Comparison of ENCODE assay signal across 12 cellular contexts in genomic region chr9:3879731-3880493, GRCh38.
A peak's percentile ranks its signal among the peaks of the same experiment; 100 is the strongest.
DNase-seq lines count a peak whose midpoint lies in the region; ATAC-seq, FAIRE-seq and TF ChIP-seq lines count a peak whose summit lies in the region.
"Had no signal": no experiment of that assay in that cellular context is flagged by ENCODE, and none has a peak within 500 bp of the region (broad histone marks: within the 10 kb centered on the region; RNA-seq: fewer than 3 reads in every experiment).

No MANE protein-coding gene starts in this region.

- no peaks in the 10 kb centered on the region for H3K27me3 ChIP-seq in IMR-90 (ENCODE audit: control insufficient read depth, insufficient read depth, low read length)
- no peaks in the 10 kb centered on the region for H3K27me3 ChIP-seq in astrocyte (ENCODE audit: insufficient read depth, low read length)
- H3K27me3 ChIP-seq in CD4-positive, alpha-beta memory T cell (ENCODE audit: insufficient read depth, low read length) = no peaks in the 10 kb centered on the region

- H2AK5ac ChIP-seq in IMR-90 (ENCODE audit: low read depth, low read length) = peak overlapping the region; percentile 74

- H3K23ac ChIP-seq in IMR-90 (ENCODE audit: low read depth, low read length) = no peak overlapping the region; the same call in 1 of the 2 replicates

- H3K36me3 Mint-ChIP-seq in astrocyte (ENCODE audit: low read depth, unreplicated experiment) (peaks cover 33% of the 10 kb centered on the region), progenitor cell of endocrine pancreas (ENCODE audit: insufficient read depth) (peaks cover 19% of the 10 kb centered on the region)
- H3K36me3 Mint-ChIP-seq in CD4-positive, alpha-beta memory T cell = no peaks in the 10 kb centered on the region
- no peaks in the 10 kb centered on the region for H3K36me3 Mint-ChIP-seq in activated T-cell treated with anti-CD3 and anti-CD28 coated beads, Interleukin-2, amount 50 U/mL, for 4 hours (ENCODE audit: insufficient read depth)
- H3K36me3 Mint-ChIP-seq: CD8-positive, alpha-beta memory T cell had no signal

- TF ChIP-seq CTCF in IMR-90 (conservative IDR thresholded peaks at IDR 0.05; ENCODE audit: low read depth, low read length) (no peak), astrocyte (IDR thresholded peaks at IDR 0.05; ENCODE audit: insufficient read depth, low read depth, low read length) (no peak), progenitor cell of endocrine pancreas (IDR thresholded peaks at IDR 0.05; ENCODE audit: unreplicated experiment) (no peak)

- no peak overlapping the region for H3K9ac ChIP-seq in IMR-90 (ENCODE audit: low read depth, low read length)
- peak overlapping the region; percentile 30 for H3K9ac ChIP-seq in astrocyte (ENCODE audit: low read length)

- H2AK9ac ChIP-seq in IMR-90 (replicated peaks; ENCODE audit: low read depth, low read length, poor library complexity) = no peak overlapping the region

- peak overlapping the region; percentile 37; the same call in 2 of the 3 replicates for H2BK15ac ChIP-seq in IMR-90 (ENCODE audit: low read depth, low read length)

- no peak overlapping the region for H3K4me3 ChIP-seq in IMR-90 (ENCODE audit: insufficient read depth, low read depth, low read length)
- H3K4me3 ChIP-seq in astrocyte (ENCODE audit: insufficient read depth, low read depth, low read length) = no peak overlapping the region
- no peak overlapping the region for H3K4me3 ChIP-seq in CD4-positive, alpha-beta memory T cell (ENCODE audit: low read length in 2 of 2)

- H3K4me3 Mint-ChIP-seq in astrocyte (ENCODE audit: unreplicated experiment) = no peak overlapping the region
- H3K4me3 Mint-ChIP-seq in progenitor cell of endocrine pancreas (ENCODE audit: low read depth) = no peak overlapping the region
- no peak overlapping the region for H3K4me3 Mint-ChIP-seq in CD4-positive, alpha-beta memory T cell
- H3K4me3 Mint-ChIP-seq in activated T-cell treated with anti-CD3 and anti-CD28 coated beads, Interleukin-2, amount 50 U/mL, for 4 hours = no peak overlapping the region
- H3K4me3 Mint-ChIP-seq: CD8-positive, alpha-beta memory T cell; T-helper 2 cell treated with Interferon-gamma antibody and Interleukin-4, amounts not matched to agents 5 μg/mL and 100 μg/mL, for 36 hours had no signal

- WGBS in IMR-90 (ENCODE audit: extremely low coverage in 2 of 2, insufficient read length in 1 of 2), 2 experiments = 88% methylated on average over 9 of the region's 16 CpGs; no CpG with 5 or more reads in 1 of the 2 experiments

- DNase-seq in IMR-90 (no peak), NCI-H2171 treated with DMSO at 0.1 percent for 48 hours (lab: John Stamatoyannopoulos, UW) (peak; percentile 95), astrocyte (ENCODE audit: low read depth) (no peak), progenitor cell of endocrine pancreas (ENCODE audit: low spot score, unreplicated experiment) (no peak), DMS114 treated with DMSO at 0.1 percent for 48 hours (lab: John Stamatoyannopoulos, UW; ENCODE audit: unreplicated experiment) (no peak)
- DNase-seq in CD4-positive, alpha-beta memory T cell = no peak
- no peak for DNase-seq in activated T-cell treated with anti-CD3 and anti-CD28 coated beads, Interleukin-2, amount 50 U/mL, for 4 hours
- DNase-seq: anterior cingulate cortex; CD8-positive, alpha-beta memory T cell; stimulated activated CD4-positive, alpha-beta T cell treated with anti-CD3 and anti-CD28 coated beads, Interleukin-4, amount 100 ng/mL, for 1 hour had no signal

- 0 out of 4 replicates have a peak, but pooled peaks cover 0 to 6% of the 10 kb centered on the region in 2 experiments for H3K79me1 ChIP-seq in IMR-90 (ENCODE audit: low read depth in 1 of 2, low read length in 2 of 2)

- CTCF ChIA-PET in IMR-90 (lab: Yijun Ruan, JAX) = interaction anchor here (0.9 kb wide), 1 partner anchor 351 kb away, joined by 3 read pairs; no protein-coding TSS in a partner anchor
- CTCF ChIA-PET in CD4-positive, alpha-beta memory T cell (lab: Charles Lee; ENCODE audit: partially characterized antibody) = no interaction called here

- no peak for FAIRE-seq in astrocyte (lab: Jason Lieb, UNC)

- H3K27me3 Mint-ChIP-seq in astrocyte (ENCODE audit: low read depth, unreplicated experiment) (no peaks in the 10 kb centered on the region), progenitor cell of endocrine pancreas (no peaks in the 10 kb centered on the region)
- H3K27me3 Mint-ChIP-seq in CD4-positive, alpha-beta memory T cell = peaks cover 2 to 15% of the 10 kb centered on the region in 2 donors
- H3K27me3 Mint-ChIP-seq in activated T-cell treated with anti-CD3 and anti-CD28 coated beads, Interleukin-2, amount 50 U/mL, for 4 hours (ENCODE audit: low read depth) = peaks cover 10% of the 10 kb centered on the region

- H3K4me2 ChIP-seq in IMR-90 (ENCODE audit: low read depth, low read length) (no peak overlapping the region), astrocyte (ENCODE audit: low read length) (peak overlapping the region; percentile 3)

- H3K9me3 ChIP-seq in IMR-90 (ENCODE audit: control insufficient read depth, insufficient read depth, low read length) = no peaks in the 10 kb centered on the region
- H3K9me3 ChIP-seq in astrocyte (ENCODE audit: insufficient read depth, low read depth, low read length) = no peaks in the 10 kb centered on the region
- no peaks in the 10 kb centered on the region for H3K9me3 ChIP-seq in CD4-positive, alpha-beta memory T cell (ENCODE audit: control insufficient read depth in 1 of 2, low read length in 2 of 2)

- intact Hi-C loops in IMR-90 (cut with micrococcal nuclease) = loop anchor here (5.0 kb wide), 1 partner anchor 347 kb away; no protein-coding TSS in a partner anchor
- intact Hi-C loops in CD4-positive, alpha-beta memory T cell (cut with micrococcal nuclease) = no loop called here

- peak overlapping the region; percentile 42; the same call in 1 of the 2 replicates for H2BK120ac ChIP-seq in IMR-90 (ENCODE audit: low read depth, low read length)

- dilution Hi-C loops in IMR-90 (cut with HindIII; ENCODE audit: low sequenced_read_pairs, unreplicated experiment) = no loop called here

- in situ Hi-C loops in IMR-90 (cut with MboI; ENCODE audit: low sequenced_read_pairs) = no loop called here

- H2BK20ac ChIP-seq in IMR-90 (ENCODE audit: low read depth, low read length) = peak overlapping the region; percentile 27

- H3K27ac Mint-ChIP-seq in astrocyte (ENCODE audit: unreplicated experiment) (peak overlapping the region; percentile 50), progenitor cell of endocrine pancreas (peak overlapping the region; percentile 88)
- no peak overlapping the region for H3K27ac Mint-ChIP-seq in CD4-positive, alpha-beta memory T cell
- H3K27ac Mint-ChIP-seq: CD8-positive, alpha-beta memory T cell; T-helper 2 cell treated with Interferon-gamma antibody and Interleukin-4, amounts not matched to agents 5 μg/mL and 100 μg/mL, for 36 hours had no signal

- H3K56ac ChIP-seq in IMR-90 (ENCODE audit: extremely low read depth, insufficient read depth, low read length) = no peak overlapping the region

- no peak for TF ChIP-seq POLR2A in IMR-90 (IDR thresholded peaks at IDR 0.05; ENCODE audit: low read depth, low read length)

- peaks cover 11% of the 10 kb centered on the region for H3K9me1 ChIP-seq in IMR-90 (ENCODE audit: insufficient read depth, low read length)

- H3K36me3 ChIP-seq in IMR-90 (ENCODE audit: control insufficient read depth, insufficient read depth, low read length) = peaks cover 8% of the 10 kb centered on the region; the same call in 1 of the 2 replicates
- peaks cover 12% of the 10 kb centered on the region for H3K36me3 ChIP-seq in astrocyte (ENCODE audit: insufficient read depth, low read length)
- no peaks in the 10 kb centered on the region for H3K36me3 ChIP-seq in CD4-positive, alpha-beta memory T cell (ENCODE audit: insufficient read depth, low read length)

- peaks cover 31% of the 10 kb centered on the region for H3K4me1 Mint-ChIP-seq in astrocyte (ENCODE audit: low read depth, unreplicated experiment)
- peaks cover 16% of the 10 kb centered on the region for H3K4me1 Mint-ChIP-seq in progenitor cell of endocrine pancreas (ENCODE audit: low read depth)
- H3K4me1 Mint-ChIP-seq in CD4-positive, alpha-beta memory T cell = no peaks in the 10 kb centered on the region
- no peaks in the 10 kb centered on the region for H3K4me1 Mint-ChIP-seq in activated T-cell treated with anti-CD3 and anti-CD28 coated beads, Interleukin-2, amount 50 U/mL, for 4 hours (ENCODE audit: low read depth)
- H3K4me1 Mint-ChIP-seq: CD8-positive, alpha-beta memory T cell had no signal

- POLR2A ChIA-PET in IMR-90 (lab: Charles Lee; ENCODE audit: unreplicated experiment) = no interaction called here
- POLR2A ChIA-PET in CD4-positive, alpha-beta memory T cell (lab: Charles Lee; ENCODE audit: partially characterized antibody) = no interaction called here

- H3K14ac ChIP-seq in IMR-90 (replicated peaks; ENCODE audit: low read depth, low read length) = peak overlapping the region; percentile 50; the same call in 1 of the 2 replicates

- H3K27ac ChIP-seq in IMR-90 (ENCODE audit: insufficient read depth, low read length) (no peak overlapping the region), astrocyte (ENCODE audit: low read depth, low read length) (peak overlapping the region; percentile 83)
- H3K27ac ChIP-seq in CD4-positive, alpha-beta memory T cell (ENCODE audit: low read depth, low read length) = no peak overlapping the region

- H4K20me1 ChIP-seq in IMR-90 (ENCODE audit: insufficient read depth, low read length) (peaks cover 5% of the 10 kb centered on the region), astrocyte (ENCODE audit: insufficient read depth, low read length) (no peaks in the 10 kb centered on the region)

- H4K8ac ChIP-seq in IMR-90 (ENCODE audit: low read depth in 2 of 2, low read length in 2 of 2) = peak overlapping the region in 1 of 2 experiments; percentile 33; a peak in 2 of 4 replicates

- H4K5ac ChIP-seq in IMR-90 (ENCODE audit: low read depth, low read length) = no peak overlapping the region; the same call in 1 of the 2 replicates

- ATAC-seq in IMR-90 (ENCODE audit: low read depth) (no peak), GM18867 (IDR thresholded peaks at IDR 0.05; ENCODE audit: unreplicated experiment) (no peak)
- ATAC-seq in activated T-cell treated with anti-CD3 and anti-CD28 coated beads, Interleukin-2, amount 50 U/mL, for 4 hours = no peak

- no peak overlapping the region for H2BK5ac ChIP-seq in IMR-90 (ENCODE audit: low read depth, low read length, poor library complexity, severe bottlenecking)

- H2AFZ ChIP-seq in IMR-90 (replicated peaks; ENCODE audit: low read length, poor library complexity) (no peak overlapping the region), astrocyte (ENCODE audit: low read depth, low read length) (no peak overlapping the region)

- TF ChIP-seq RAD21 in IMR-90 (IDR thresholded peaks at IDR 0.05; ENCODE audit: low read length) = no peak

- H3K4ac ChIP-seq in IMR-90 (ENCODE audit: low read depth, low read length) = peak overlapping the region; percentile 35

- H4K91ac ChIP-seq in IMR-90 (ENCODE audit: insufficient read depth, low read depth, low read length) = peak overlapping the region; percentile 40; the same call in 1 of the 2 replicates

- H3K18ac ChIP-seq in IMR-90 (ENCODE audit: low read depth, low read length) = no peak overlapping the region

- no TSS peak for BruUV-seq in IMR-90 (replicated peaks; lab: Mats Ljungman, UMichigan)

- H3K9me3 Mint-ChIP-seq in astrocyte (ENCODE audit: unreplicated experiment) (no peaks in the 10 kb centered on the region), progenitor cell of endocrine pancreas (ENCODE audit: low read depth) (no peaks in the 10 kb centered on the region)
- H3K9me3 Mint-ChIP-seq in CD4-positive, alpha-beta memory T cell = peaks cover 0 to 14% (median 4%) of the 10 kb centered on the region in 8 donors
- peaks cover 3% of the 10 kb centered on the region for H3K9me3 Mint-ChIP-seq in activated T-cell treated with anti-CD3 and anti-CD28 coated beads, Interleukin-2, amount 50 U/mL, for 4 hours

- H3K79me2 ChIP-seq in astrocyte (ENCODE audit: insufficient read depth, low read length) = no peaks in the 10 kb centered on the region

- H3K4me1 ChIP-seq in IMR-90 (ENCODE audit: control insufficient read depth, insufficient read depth, low read length) = peaks cover 10% of the 10 kb centered on the region
- H3K4me1 ChIP-seq in astrocyte (ENCODE audit: insufficient read depth, low read length) = peaks cover 35% of the 10 kb centered on the region
- H3K4me1 ChIP-seq in CD4-positive, alpha-beta memory T cell (ENCODE audit: insufficient read depth, low read length) = no peaks in the 10 kb centered on the region

Comparison
In these comparisons a context has a peak if more than half of its experiments do, and no peak if none do; other contexts are left out.
1. H3K27ac Mint-ChIP-seq: peak in astrocyte (single experiment) and progenitor cell of endocrine pancreas (single experiment); none in CD4-positive, alpha-beta memory T cell (0 of 7).